Comparison of ENCODE assay signal across 14 cellular contexts in the genomic region with DNA sequence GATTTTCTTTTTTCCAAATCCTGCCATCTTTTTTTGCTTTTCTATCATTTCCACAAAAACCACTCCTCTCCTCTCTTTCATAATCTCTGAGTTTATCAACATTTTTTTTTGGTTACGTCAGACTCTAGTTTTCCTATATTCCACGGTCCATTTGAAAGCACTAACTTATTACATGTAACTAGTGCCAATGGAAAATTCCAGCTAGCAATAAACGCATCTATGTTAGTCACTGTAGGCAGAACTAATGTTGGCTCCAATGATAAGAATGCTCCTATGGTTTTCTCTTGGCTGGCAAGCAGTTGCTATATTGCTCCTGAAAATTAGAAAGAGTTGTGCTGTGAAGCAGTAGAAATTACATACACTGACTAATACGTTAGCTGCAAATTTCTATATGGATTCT.
DNase-seq lines count a peak whose midpoint lies in the region; ATAC-seq and TF ChIP-seq lines count a peak whose summit lies in the region.
"Had no signal": no experiment of that assay in that cellular context is flagged by ENCODE, and none has a peak within 500 bp of the region (broad histone marks: within the 10 kb centered on the region; RNA-seq: fewer than 3 reads in every experiment).

No MANE protein-coding gene starts in this region.

- H3K36me3 Mint-ChIP-seq in CD8-positive, alpha-beta T cell = no peaks in the 10 kb centered on the region

- no peaks in the 10 kb centered on the region for H4K20me1 ChIP-seq in SK-N-SH (ENCODE audit: insufficient read depth)

- H2AFZ ChIP-seq in SK-N-SH (ENCODE audit: low read depth) = no peak overlapping the region

- no peaks in the 10 kb centered on the region for H3K9me3 ChIP-seq in SK-N-SH
- H3K9me3 ChIP-seq in CD8-positive, alpha-beta T cell (ENCODE audit: low read length) = no peaks in the 10 kb centered on the region
- H3K9me3 ChIP-seq: MG63 had no signal

- no peak for TF ChIP-seq CTCF in SK-N-SH (IDR thresholded peaks at IDR 0.05)
- TF ChIP-seq CTCF in CD8-positive, alpha-beta T cell (IDR thresholded peaks at IDR 0.05) = no peak

- POLR2A ChIA-PET in SK-N-SH (lab: Yijun Ruan, JAX) = no interaction called here
- POLR2A ChIA-PET in CD8-positive, alpha-beta T cell (lab: Charles Lee) = no interaction called here

- no peak overlapping the region for H3K4me3 ChIP-seq in SK-N-SH (ENCODE audit: low read depth in 2 of 2, low read length in 1 of 2)
- no peak overlapping the region for H3K4me3 ChIP-seq in CD8-positive, alpha-beta T cell (ENCODE audit: low read depth, low read length)
- H3K4me3 ChIP-seq: MG63 had no signal

- TF ChIP-seq RAD21 in SK-N-SH (IDR thresholded peaks at IDR 0.05; ENCODE audit: low read length) = no peak

- H3K4me3 Mint-ChIP-seq in CD8-positive, alpha-beta T cell = no peak overlapping the region

- H3K27me3 Mint-ChIP-seq in CD8-positive, alpha-beta T cell (ENCODE audit: low read depth) = no peaks in the 10 kb centered on the region

- no peak for ATAC-seq in CD8-positive, alpha-beta T cell
- ATAC-seq in HG02678 (IDR thresholded peaks at IDR 0.05; ENCODE audit: unreplicated experiment) = no peak

- CTCF ChIA-PET in SK-N-SH (lab: Yijun Ruan, JAX) = no interaction called here
- CTCF ChIA-PET in CD8-positive, alpha-beta T cell (lab: Charles Lee) = no interaction called here

- no peak overlapping the region for H3K27ac ChIP-seq in SK-N-SH (ENCODE audit: low read depth in 2 of 2, low read length in 1 of 2)
- no peak overlapping the region for H3K27ac ChIP-seq in CD8-positive, alpha-beta T cell (ENCODE audit: low read depth, low read length)
- H3K27ac ChIP-seq: KMS-11 had no signal

- TF ChIP-seq EP300 in SK-N-SH (IDR thresholded peaks at IDR 0.05; ENCODE audit: borderline replicate concordance in 1 of 2, low read depth in 1 of 2, low read length in 1 of 2) = no peak

- no peaks in the 10 kb centered on the region for H3K4me1 Mint-ChIP-seq in CD8-positive, alpha-beta T cell (ENCODE audit: low read depth)

- no peaks in the 10 kb centered on the region for H3K27me3 ChIP-seq in SK-N-SH (ENCODE audit: insufficient read depth)
- H3K27me3 ChIP-seq in CD8-positive, alpha-beta T cell (ENCODE audit: insufficient read depth, low read length) = no peaks in the 10 kb centered on the region
- H3K27me3 ChIP-seq: MG63 had no signal

- no peaks in the 10 kb centered on the region for H3K4me1 ChIP-seq in SK-N-SH (ENCODE audit: control insufficient read depth in 1 of 2, insufficient read depth in 2 of 2, low read depth in 1 of 2, low read length in 1 of 2)
- no peaks in the 10 kb centered on the region for H3K4me1 ChIP-seq in CD8-positive, alpha-beta T cell (ENCODE audit: insufficient read depth, low read length)

- whole genome bisulfite sequencing in SK-N-SH (ENCODE audit: low lambda C conversion rate) = 17% methylated on average over 4 of the region's 4 CpGs

- no peaks in the 10 kb centered on the region for H3K9me2 ChIP-seq in SK-N-SH

- intact Hi-C loops in CD8-positive, alpha-beta T cell (cut with DNase I, micrococcal nuclease) = no loop called here

- H3K36me3 ChIP-seq in SK-N-SH (replicated peaks in 1 of 2; ENCODE audit: control insufficient read depth in 1 of 2, insufficient read depth in 2 of 2, low read length in 1 of 2) = no peaks in the 10 kb centered on the region
- H3K36me3 ChIP-seq in CD8-positive, alpha-beta T cell (ENCODE audit: insufficient read depth, low read length) = no peaks in the 10 kb centered on the region
- H3K36me3 ChIP-seq: MG63 had no signal

- no peak overlapping the region for H3K9ac ChIP-seq in SK-N-SH
- H3K9ac ChIP-seq: KMS-11 had no signal

- DNase-seq in HuH-7 (ENCODE audit: low spot score) = peak; percentile 2
- DNase-seq in astrocyte of the hippocampus (ENCODE audit: low read depth, low spot score) = peak; percentile 34
- DNase-seq in iris pigment epithelial cell (ENCODE audit: low read depth) = peak; percentile 2
- no peak for DNase-seq in UCSD-AML1 (lab: John Stamatoyannopoulos, UW; ENCODE audit: unreplicated experiment)
- DNase-seq in SK-N-SH = no peak
- DNase-seq in CD8-positive, alpha-beta T cell = no peak
- DNase-seq: DMS153, MG63, NCI-H1105, NCI-H1694 treated with DMSO at 0.1 percent for 48 hours, NCI-H510A, SIG-M5 had no signal

- no peaks in the 10 kb centered on the region for H3F3A ChIP-seq in SK-N-SH (replicated peaks; ENCODE audit: insufficient read depth)

- H3K79me2 ChIP-seq in SK-N-SH (ENCODE audit: insufficient read depth) = no peaks in the 10 kb centered on the region

- H3K9me3 Mint-ChIP-seq in CD8-positive, alpha-beta T cell = peaks cover 3% of the 10 kb centered on the region

- H3K4me2 ChIP-seq in SK-N-SH = no peak overlapping the region
- H3K4me2 ChIP-seq: KMS-11 had no signal

- no peak overlapping the region for H3K27ac Mint-ChIP-seq in CD8-positive, alpha-beta T cell

TF ChIP-seq in SK-N-SH, 30 proteins besides CTCF, POLR2A, EP300 and RAD21:
- TF ChIP-seq YY1 (IDR thresholded peaks at IDR 0.05; ENCODE audit: low read depth) = no peak
- TF ChIP-seq TEAD4 (IDR thresholded peaks at IDR 0.05; ENCODE audit: borderline replicate concordance, insufficient read depth) = no peak
- TF ChIP-seq EZH2phosphoT487 (IDR thresholded peaks at IDR 0.05; ENCODE audit: borderline replicate concordance, low read depth) = no peak
- no peak for TF ChIP-seq TCF12 (IDR thresholded peaks at IDR 0.05)
- no peak for TF ChIP-seq JUND (IDR thresholded peaks at IDR 0.05)
TF ChIP-seq in SK-N-SH: peak in this region for 0.

Comparison
In these comparisons a context has a peak if more than half of its experiments do, and no peak if none do; other contexts are left out.
1. DNase-seq: peak in HuH-7 (single experiment), astrocyte of the hippocampus (single experiment) and iris pigment epithelial cell (single experiment); none in UCSD-AML1 (single experiment), SK-N-SH (single experiment) and CD8-positive, alpha-beta T cell (0 of 7).